15 cellular contexts compared by ENCODE assay signal in genomic region chr1:85372683-85373446, GRCh38.
DNase-seq lines count a peak whose midpoint lies in the region; ATAC-seq, FAIRE-seq and TF ChIP-seq lines count a peak whose summit lies in the region.
"Had no signal": no experiment of that assay in that cellular context is flagged by ENCODE, and none has a peak within 500 bp of the region (broad histone marks: within the 10 kb centered on the region; RNA-seq: fewer than 3 reads in every experiment).

No MANE protein-coding gene starts in this region.

- H3K4me3 ChIP-seq in fibroblast of pulmonary artery (replicated peaks; ENCODE audit: low read depth, low read length) (no peak overlapping the region), pancreas (no peak overlapping the region)
- H3K4me3 ChIP-seq: coronary artery, right lobe of liver had no signal

- H3K36me3 ChIP-seq in pancreas = no peaks in the 10 kb centered on the region
- H3K36me3 ChIP-seq: right lobe of liver had no signal

- peak; percentile 73 for ATAC-seq in SK-N-SH treated with all-trans-retinoic acid at 6 μM for 48 hours
- peak in 2 of 4 donors; percentile 16 to 56 for ATAC-seq in pancreas
- ATAC-seq in GM21515 (IDR thresholded peaks at IDR 0.05; ENCODE audit: unreplicated experiment) = no peak

- no peak for TF ChIP-seq CTCF in fibroblast of pulmonary artery (IDR thresholded peaks at IDR 0.05; ENCODE audit: low read length, missing control alignments)
- TF ChIP-seq CTCF in pancreas (IDR thresholded peaks at IDR 0.05) = no peak

- WGBS in pancreas, 2 donors = 45 to 46% methylated on average over 5 of the region's 5 CpGs

- intact Hi-C loops in pancreas (cut with DNase I) = no loop called here
- intact Hi-C loops in posterior cingulate gyrus (cut with DNase I) = no loop called here

- H3K9me3 ChIP-seq in pancreas = no peaks in the 10 kb centered on the region
- H3K9me3 ChIP-seq: right lobe of liver had no signal

- H3K27ac ChIP-seq in pancreas = peak overlapping the region in 1 of 4 donors; percentile 24
- H3K27ac ChIP-seq: coronary artery had no signal

- no peaks in the 10 kb centered on the region for H3K27me3 ChIP-seq in pancreas
- H3K27me3 ChIP-seq: right lobe of liver had no signal

- peak; percentile 65 for DNase-seq in GM04503 (ENCODE audit: low read depth)
- peak; percentile 67 for DNase-seq in fibroblast of pulmonary artery (ENCODE audit: low read depth)
- no peak for DNase-seq in pancreas
- DNase-seq in posterior cingulate gyrus = no peak
- no peak for DNase-seq in NK-92 treated with Interleukin-12 subunit alpha and Interleukin-12 subunit beta, amount 100 ng/mL, for 24 hours (lab: John Stamatoyannopoulos, UW)
- no peak for DNase-seq in 8988T
- DNase-seq: activated CD8-positive, alpha-beta memory T cell treated with anti-CD3 and anti-CD28 coated beads, Interleukin-2, amount 50 U/mL, for 4 hours; foreskin melanocyte; GOT3; immature natural killer cell; right lobe of liver had no signal

- FAIRE-seq in pancreas (lab: Jason Lieb, UNC) = peak; percentile 89
- FAIRE-seq: GM18507 had no signal

- peaks cover 9 to 36% (median 20%) of the 10 kb centered on the region in 3 donors for H3K4me1 ChIP-seq in pancreas

TF ChIP-seq in SK-N-SH treated with all-trans-retinoic acid at 6 μM for 48 hours, 23 proteins besides CTCF, POLR2A, EP300 and RAD21:
- TF ChIP-seq ZC3H10 (CRISPR knock-in tag; IDR thresholded peaks at IDR 0.05) (peak; percentile 82), ZNF565 (CRISPR knock-in tag; conservative IDR thresholded peaks at IDR 0.05; ENCODE audit: low read depth) (0 out of 2 replicates have a peak, but pooled peaks have one; percentile 56), TSHZ2 (CRISPR knock-in tag; IDR thresholded peaks at IDR 0.05) (no peak; the same call in 1 of the 2 replicates), ZFP3 (CRISPR knock-in tag; IDR thresholded peaks at IDR 0.05) (no peak), POU6F1 (CRISPR knock-in tag; IDR thresholded peaks at IDR 0.05; ENCODE audit: borderline replicate concordance, low read depth) (peak; percentile 91; the same call in 1 of the 2 replicates), ARNTL (CRISPR knock-in tag; IDR thresholded peaks at IDR 0.05; ENCODE audit: borderline replicate concordance, low read depth) (no peak), ZNF70 (CRISPR knock-in tag; IDR thresholded peaks at IDR 0.05) (no peak), CSDC2 (CRISPR knock-in tag; IDR thresholded peaks at IDR 0.05) (no peak; the same call in 1 of the 2 replicates), ESRRG (CRISPR knock-in tag; IDR thresholded peaks at IDR 0.05) (peak; percentile 91; the same call in 1 of the 2 replicates), ZNF8 (CRISPR knock-in tag; IDR thresholded peaks at IDR 0.05) (peak; percentile 55; the same call in 1 of the 2 replicates), PATZ1 (CRISPR knock-in tag; IDR thresholded peaks at IDR 0.05; ENCODE audit: borderline replicate concordance) (peak; percentile 93), CREB5 (CRISPR knock-in tag; IDR thresholded peaks at IDR 0.05; ENCODE audit: low read depth) (peak; percentile 98), ISL1 (CRISPR knock-in tag; IDR thresholded peaks at IDR 0.05) (peak; percentile 99), OSR1 (CRISPR knock-in tag; IDR thresholded peaks at IDR 0.05) (no peak), RARB (CRISPR knock-in tag; IDR thresholded peaks at IDR 0.05) (0 out of 2 replicates have a peak, but pooled peaks have one; percentile 11), TOX (CRISPR knock-in tag; IDR thresholded peaks at IDR 0.05; ENCODE audit: borderline replicate concordance) (peak; percentile 77), GLIS3 (CRISPR knock-in tag; IDR thresholded peaks at IDR 0.05) (no peak), BACH2 (CRISPR knock-in tag; IDR thresholded peaks at IDR 0.05; ENCODE audit: borderline replicate concordance) (no peak), TCF4 (CRISPR knock-in tag; IDR thresholded peaks at IDR 0.05; ENCODE audit: borderline replicate concordance) (peak; percentile 51; the same call in 1 of the 2 replicates), PPARA (CRISPR knock-in tag; IDR thresholded peaks at IDR 0.05; ENCODE audit: borderline replicate concordance) (no peak), ZFP30 (CRISPR knock-in tag; IDR thresholded peaks at IDR 0.05) (0 out of 2 replicates have a peak, but pooled peaks have one; percentile 39), CSRNP3 (CRISPR knock-in tag; IDR thresholded peaks at IDR 0.05) (peak; percentile 82), SNAI2 (CRISPR knock-in tag; IDR thresholded peaks at IDR 0.05) (peak; percentile 75; the same call in 1 of the 2 replicates)

Comparison
In these comparisons a context has a peak if more than half of its experiments do, and no peak if none do; other contexts are left out.
1. DNase-seq: peak in GM04503 (single experiment) and fibroblast of pulmonary artery (single experiment); none in pancreas (0 of 6), posterior cingulate gyrus (0 of 10), NK-92 treated with Interleukin-12 subunit alpha and Interleukin-12 subunit beta, amount 100 ng/mL, for 24 hours (single experiment) and 8988T (single experiment).